In the genomic region with DNA sequence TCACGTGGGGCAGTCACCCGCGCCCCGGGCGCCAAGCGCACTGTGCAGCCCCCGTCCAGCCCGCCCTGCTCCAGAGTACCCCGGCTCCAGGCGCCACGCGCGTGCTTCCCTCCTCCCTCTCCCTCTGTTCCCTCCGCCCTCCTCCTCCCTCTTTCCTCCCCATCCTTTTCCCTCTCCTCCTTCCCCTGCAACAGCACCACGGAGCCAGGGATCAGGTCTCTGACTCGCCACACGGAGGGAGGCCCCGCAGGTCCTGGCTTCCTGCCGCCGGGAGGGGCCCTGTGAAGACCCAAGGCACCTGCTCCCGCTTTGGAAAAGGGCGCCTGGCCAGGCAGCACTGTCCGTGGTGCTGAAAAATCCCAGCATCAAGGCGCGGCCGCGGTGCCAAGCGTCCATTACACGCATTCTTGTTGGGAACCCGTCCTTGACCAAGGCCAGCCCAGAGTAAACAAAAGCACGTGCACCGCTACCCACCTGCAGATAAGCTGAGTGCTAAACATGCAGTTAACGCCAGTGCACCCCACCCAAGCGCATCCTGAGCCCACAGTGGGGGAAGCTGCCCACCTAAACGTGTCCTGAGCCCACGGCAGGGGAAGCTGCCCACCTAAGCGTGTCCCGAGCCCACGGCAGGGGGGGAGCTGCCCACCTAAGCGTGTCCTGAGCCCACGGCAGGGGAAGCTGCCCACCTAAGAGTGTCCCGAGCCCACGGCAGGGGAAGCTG, we compare ENCODE assay signal across 1 cellular context.
A peak's percentile ranks its signal among the peaks of the same experiment; 100 is the strongest.
TF ChIP-seq lines count a peak whose summit lies in the region.

No MANE protein-coding gene starts in this region.

TF ChIP-seq in HepG2, 621 proteins besides CTCF, POLR2A, EP300 and RAD21 (continued from another document and continues in another):
- TF ChIP-seq, protein P1, sequence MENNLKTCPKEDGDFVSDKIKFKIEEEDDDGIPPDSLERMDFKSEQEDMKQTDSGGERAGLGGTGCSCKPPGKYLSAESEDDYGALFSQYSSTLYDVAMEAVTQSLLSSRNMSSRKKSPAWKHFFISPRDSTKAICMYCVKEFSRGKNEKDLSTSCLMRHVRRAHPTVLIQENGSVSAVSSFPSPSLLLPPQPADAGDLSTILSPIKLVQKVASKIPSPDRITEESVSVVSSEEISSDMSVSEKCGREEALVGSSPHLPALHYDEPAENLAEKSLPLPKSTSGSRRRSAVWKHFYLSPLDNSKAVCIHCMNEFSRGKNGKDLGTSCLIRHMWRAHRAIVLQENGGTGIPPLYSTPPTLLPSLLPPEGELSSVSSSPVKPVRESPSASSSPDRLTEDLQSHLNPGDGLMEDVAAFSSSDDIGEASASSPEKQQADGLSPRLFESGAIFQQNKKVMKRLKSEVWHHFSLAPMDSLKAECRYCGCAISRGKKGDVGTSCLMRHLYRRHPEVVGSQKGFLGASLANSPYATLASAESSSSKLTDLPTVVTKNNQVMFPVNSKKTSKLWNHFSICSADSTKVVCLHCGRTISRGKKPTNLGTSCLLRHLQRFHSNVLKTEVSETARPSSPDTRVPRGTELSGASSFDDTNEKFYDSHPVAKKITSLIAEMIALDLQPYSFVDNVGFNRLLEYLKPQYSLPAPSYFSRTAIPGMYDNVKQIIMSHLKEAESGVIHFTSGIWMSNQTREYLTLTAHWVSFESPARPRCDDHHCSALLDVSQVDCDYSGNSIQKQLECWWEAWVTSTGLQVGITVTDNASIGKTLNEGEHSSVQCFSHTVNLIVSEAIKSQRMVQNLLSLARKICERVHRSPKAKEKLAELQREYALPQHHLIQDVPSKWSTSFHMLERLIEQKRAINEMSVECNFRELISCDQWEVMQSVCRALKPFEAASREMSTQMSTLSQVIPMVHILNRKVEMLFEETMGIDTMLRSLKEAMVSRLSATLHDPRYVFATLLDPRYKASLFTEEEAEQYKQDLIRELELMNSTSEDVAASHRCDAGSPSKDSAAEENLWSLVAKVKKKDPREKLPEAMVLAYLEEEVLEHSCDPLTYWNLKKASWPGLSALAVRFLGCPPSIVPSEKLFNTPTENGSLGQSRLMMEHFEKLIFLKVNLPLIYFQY (CRISPR knock-in tag; IDR thresholded peaks at IDR 0.05; ENCODE audit: borderline replicate concordance) = 0 out of 2 replicates have a peak, but pooled peaks have one; percentile 26
- no peak for TF ChIP-seq CREB1 (IDR thresholded peaks at IDR 0.05)
- TF ChIP-seq CREB1 (CRISPR knock-in tag; IDR thresholded peaks at IDR 0.05) = no peak
- 0 out of 2 replicates have a peak, but pooled peaks have one; percentile 42 for TF ChIP-seq SP4 (CRISPR knock-in tag; IDR thresholded peaks at IDR 0.05)
- TF ChIP-seq, protein P2, sequence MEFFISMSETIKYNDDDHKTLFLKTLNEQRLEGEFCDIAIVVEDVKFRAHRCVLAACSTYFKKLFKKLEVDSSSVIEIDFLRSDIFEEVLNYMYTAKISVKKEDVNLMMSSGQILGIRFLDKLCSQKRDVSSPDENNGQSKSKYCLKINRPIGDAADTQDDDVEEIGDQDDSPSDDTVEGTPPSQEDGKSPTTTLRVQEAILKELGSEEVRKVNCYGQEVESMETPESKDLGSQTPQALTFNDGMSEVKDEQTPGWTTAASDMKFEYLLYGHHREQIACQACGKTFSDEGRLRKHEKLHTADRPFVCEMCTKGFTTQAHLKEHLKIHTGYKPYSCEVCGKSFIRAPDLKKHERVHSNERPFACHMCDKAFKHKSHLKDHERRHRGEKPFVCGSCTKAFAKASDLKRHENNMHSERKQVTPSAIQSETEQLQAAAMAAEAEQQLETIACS (CRISPR knock-in tag; IDR thresholded peaks at IDR 0.05) = 0 out of 2 replicates have a peak, but pooled peaks have one; percentile 19
- TF ChIP-seq, protein P3, sequence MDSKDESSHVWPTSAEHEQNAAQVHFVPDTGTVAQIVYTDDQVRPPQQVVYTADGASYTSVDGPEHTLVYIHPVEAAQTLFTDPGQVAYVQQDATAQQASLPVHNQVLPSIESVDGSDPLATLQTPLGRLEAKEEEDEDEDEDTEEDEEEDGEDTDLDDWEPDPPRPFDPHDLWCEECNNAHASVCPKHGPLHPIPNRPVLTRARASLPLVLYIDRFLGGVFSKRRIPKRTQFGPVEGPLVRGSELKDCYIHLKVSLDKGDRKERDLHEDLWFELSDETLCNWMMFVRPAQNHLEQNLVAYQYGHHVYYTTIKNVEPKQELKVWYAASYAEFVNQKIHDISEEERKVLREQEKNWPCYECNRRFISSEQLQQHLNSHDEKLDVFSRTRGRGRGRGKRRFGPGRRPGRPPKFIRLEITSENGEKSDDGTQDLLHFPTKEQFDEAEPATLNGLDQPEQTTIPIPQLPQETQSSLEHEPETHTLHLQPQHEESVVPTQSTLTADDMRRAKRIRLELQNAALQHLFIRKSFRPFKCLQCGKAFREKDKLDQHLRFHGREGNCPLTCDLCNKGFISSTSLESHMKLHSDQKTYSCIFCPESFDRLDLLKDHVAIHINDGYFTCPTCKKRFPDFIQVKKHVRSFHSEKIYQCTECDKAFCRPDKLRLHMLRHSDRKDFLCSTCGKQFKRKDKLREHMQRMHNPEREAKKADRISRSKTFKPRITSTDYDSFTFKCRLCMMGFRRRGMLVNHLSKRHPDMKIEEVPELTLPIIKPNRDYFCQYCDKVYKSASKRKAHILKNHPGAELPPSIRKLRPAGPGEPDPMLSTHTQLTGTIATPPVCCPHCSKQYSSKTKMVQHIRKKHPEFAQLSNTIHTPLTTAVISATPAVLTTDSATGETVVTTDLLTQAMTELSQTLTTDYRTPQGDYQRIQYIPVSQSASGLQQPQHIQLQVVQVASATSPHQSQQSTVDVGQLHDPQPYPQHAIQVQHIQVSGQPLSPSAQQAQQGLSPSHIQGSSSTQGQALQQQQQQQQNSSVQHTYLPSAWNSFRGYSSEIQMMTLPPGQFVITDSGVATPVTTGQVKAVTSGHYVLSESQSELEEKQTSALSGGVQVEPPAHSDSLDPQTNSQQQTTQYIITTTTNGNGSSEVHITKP (CRISPR knock-in tag; IDR thresholded peaks at IDR 0.05; ENCODE audit: low read depth) = no peak
- TF ChIP-seq ZNF274 (CRISPR knock-in tag; IDR thresholded peaks at IDR 0.05) = no peak
- TF ChIP-seq HMG20A (CRISPR knock-in tag; IDR thresholded peaks at IDR 0.05; ENCODE audit: borderline replicate concordance) = peak; percentile 13; the same call in 1 of the 2 replicates
- no peak for TF ChIP-seq ZNF737 (CRISPR knock-in tag; IDR thresholded peaks at IDR 0.05; ENCODE audit: borderline replicate concordance)
- no peak for TF ChIP-seq ZNF674 (CRISPR knock-in tag; IDR thresholded peaks at IDR 0.05; ENCODE audit: low read depth)
- no peak; the same call in 1 of the 2 replicates for TF ChIP-seq ZNF615 (CRISPR knock-in tag; IDR thresholded peaks at IDR 0.05; ENCODE audit: borderline replicate concordance)
- no peak for TF ChIP-seq TOE1 (CRISPR knock-in tag; IDR thresholded peaks at IDR 0.05)
- peak; percentile 89 for TF ChIP-seq KLF6 (CRISPR knock-in tag; IDR thresholded peaks at IDR 0.05)
- no peak; the same call in 1 of the 2 replicates for TF ChIP-seq ZNF746 (CRISPR knock-in tag; IDR thresholded peaks at IDR 0.05)
- 0 out of 2 replicates have a peak, but pooled peaks have one; percentile 47 for TF ChIP-seq RXRB (CRISPR knock-in tag; IDR thresholded peaks at IDR 0.05; ENCODE audit: borderline replicate concordance)
- TF ChIP-seq, protein P4, sequence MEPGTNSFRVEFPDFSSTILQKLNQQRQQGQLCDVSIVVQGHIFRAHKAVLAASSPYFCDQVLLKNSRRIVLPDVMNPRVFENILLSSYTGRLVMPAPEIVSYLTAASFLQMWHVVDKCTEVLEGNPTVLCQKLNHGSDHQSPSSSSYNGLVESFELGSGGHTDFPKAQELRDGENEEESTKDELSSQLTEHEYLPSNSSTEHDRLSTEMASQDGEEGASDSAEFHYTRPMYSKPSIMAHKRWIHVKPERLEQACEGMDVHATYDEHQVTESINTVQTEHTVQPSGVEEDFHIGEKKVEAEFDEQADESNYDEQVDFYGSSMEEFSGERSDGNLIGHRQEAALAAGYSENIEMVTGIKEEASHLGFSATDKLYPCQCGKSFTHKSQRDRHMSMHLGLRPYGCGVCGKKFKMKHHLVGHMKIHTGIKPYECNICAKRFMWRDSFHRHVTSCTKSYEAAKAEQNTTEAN (CRISPR knock-in tag; conservative IDR thresholded peaks at IDR 0.05) = peak; percentile 88
- TF ChIP-seq, protein P5, sequence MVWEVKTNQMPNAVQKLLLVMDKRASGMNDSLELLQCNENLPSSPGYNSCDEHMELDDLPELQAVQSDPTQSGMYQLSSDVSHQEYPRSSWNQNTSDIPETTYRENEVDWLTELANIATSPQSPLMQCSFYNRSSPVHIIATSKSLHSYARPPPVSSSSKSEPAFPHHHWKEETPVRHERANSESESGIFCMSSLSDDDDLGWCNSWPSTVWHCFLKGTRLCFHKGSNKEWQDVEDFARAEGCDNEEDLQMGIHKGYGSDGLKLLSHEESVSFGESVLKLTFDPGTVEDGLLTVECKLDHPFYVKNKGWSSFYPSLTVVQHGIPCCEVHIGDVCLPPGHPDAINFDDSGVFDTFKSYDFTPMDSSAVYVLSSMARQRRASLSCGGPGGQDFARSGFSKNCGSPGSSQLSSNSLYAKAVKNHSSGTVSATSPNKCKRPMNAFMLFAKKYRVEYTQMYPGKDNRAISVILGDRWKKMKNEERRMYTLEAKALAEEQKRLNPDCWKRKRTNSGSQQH (CRISPR knock-in tag; IDR thresholded peaks at IDR 0.05; ENCODE audit: low read depth) = no peak
- TF ChIP-seq, protein P6, sequence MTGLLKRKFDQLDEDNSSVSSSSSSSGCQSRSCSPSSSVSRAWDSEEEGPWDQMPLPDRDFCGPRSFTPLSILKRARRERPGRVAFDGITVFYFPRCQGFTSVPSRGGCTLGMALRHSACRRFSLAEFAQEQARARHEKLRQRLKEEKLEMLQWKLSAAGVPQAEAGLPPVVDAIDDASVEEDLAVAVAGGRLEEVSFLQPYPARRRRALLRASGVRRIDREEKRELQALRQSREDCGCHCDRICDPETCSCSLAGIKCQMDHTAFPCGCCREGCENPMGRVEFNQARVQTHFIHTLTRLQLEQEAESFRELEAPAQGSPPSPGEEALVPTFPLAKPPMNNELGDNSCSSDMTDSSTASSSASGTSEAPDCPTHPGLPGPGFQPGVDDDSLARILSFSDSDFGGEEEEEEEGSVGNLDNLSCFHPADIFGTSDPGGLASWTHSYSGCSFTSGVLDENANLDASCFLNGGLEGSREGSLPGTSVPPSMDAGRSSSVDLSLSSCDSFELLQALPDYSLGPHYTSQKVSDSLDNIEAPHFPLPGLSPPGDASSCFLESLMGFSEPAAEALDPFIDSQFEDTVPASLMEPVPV (CRISPR knock-in tag; IDR thresholded peaks at IDR 0.05) = no peak
- TF ChIP-seq, protein P7, sequence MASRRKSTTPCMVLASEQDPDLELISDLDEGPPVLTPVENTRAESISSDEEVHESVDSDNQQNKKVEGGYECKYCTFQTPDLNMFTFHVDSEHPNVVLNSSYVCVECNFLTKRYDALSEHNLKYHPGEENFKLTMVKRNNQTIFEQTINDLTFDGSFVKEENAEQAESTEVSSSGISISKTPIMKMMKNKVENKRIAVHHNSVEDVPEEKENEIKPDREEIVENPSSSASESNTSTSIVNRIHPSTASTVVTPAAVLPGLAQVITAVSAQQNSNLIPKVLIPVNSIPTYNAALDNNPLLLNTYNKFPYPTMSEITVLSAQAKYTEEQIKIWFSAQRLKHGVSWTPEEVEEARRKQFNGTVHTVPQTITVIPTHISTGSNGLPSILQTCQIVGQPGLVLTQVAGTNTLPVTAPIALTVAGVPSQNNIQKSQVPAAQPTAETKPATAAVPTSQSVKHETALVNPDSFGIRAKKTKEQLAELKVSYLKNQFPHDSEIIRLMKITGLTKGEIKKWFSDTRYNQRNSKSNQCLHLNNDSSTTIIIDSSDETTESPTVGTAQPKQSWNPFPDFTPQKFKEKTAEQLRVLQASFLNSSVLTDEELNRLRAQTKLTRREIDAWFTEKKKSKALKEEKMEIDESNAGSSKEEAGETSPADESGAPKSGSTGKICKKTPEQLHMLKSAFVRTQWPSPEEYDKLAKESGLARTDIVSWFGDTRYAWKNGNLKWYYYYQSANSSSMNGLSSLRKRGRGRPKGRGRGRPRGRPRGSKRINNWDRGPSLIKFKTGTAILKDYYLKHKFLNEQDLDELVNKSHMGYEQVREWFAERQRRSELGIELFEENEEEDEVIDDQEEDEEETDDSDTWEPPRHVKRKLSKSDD (CRISPR knock-in tag; IDR thresholded peaks at IDR 0.05; ENCODE audit: low read depth) = 0 out of 2 replicates have a peak, but pooled peaks have one; percentile 67
- TF ChIP-seq MEF2D (CRISPR knock-in tag; IDR thresholded peaks at IDR 0.05) = 0 out of 2 replicates have a peak, but pooled peaks have one; percentile 30
- TF ChIP-seq ZNF790 (CRISPR knock-in tag; IDR thresholded peaks at IDR 0.05; ENCODE audit: borderline replicate concordance) = peak; percentile 61; the same call in 1 of the 2 replicates
- TF ChIP-seq, protein P8, sequence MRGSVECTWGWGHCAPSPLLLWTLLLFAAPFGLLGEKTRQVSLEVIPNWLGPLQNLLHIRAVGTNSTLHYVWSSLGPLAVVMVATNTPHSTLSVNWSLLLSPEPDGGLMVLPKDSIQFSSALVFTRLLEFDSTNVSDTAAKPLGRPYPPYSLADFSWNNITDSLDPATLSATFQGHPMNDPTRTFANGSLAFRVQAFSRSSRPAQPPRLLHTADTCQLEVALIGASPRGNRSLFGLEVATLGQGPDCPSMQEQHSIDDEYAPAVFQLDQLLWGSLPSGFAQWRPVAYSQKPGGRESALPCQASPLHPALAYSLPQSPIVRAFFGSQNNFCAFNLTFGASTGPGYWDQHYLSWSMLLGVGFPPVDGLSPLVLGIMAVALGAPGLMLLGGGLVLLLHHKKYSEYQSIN (CRISPR knock-in tag; IDR thresholded peaks at IDR 0.05; ENCODE audit: borderline replicate concordance) = no peak
- TF ChIP-seq SAP130 (CRISPR knock-in tag; IDR thresholded peaks at IDR 0.05; ENCODE audit: low read depth) = peak; percentile 64
- no peak for TF ChIP-seq JUND (CRISPR knock-in tag; IDR thresholded peaks at IDR 0.05)
- TF ChIP-seq ZNF264 (CRISPR knock-in tag; IDR thresholded peaks at IDR 0.05) = peak; percentile 90
- no peak for TF ChIP-seq SMAD1 (CRISPR knock-in tag; IDR thresholded peaks at IDR 0.05; ENCODE audit: borderline replicate concordance, low read depth)
- TF ChIP-seq GTF3A (CRISPR knock-in tag; conservative IDR thresholded peaks at IDR 0.05) = no peak
- TF ChIP-seq HNRNPL (IDR thresholded peaks at IDR 0.05; ENCODE audit: low read depth, low read length) = no peak
- no peak for TF ChIP-seq ZNF616 (CRISPR knock-in tag; IDR thresholded peaks at IDR 0.05; ENCODE audit: low read depth)
- peak; percentile 53; the same call in 1 of the 2 replicates for TF ChIP-seq ZNF235 (CRISPR knock-in tag; IDR thresholded peaks at IDR 0.05; ENCODE audit: borderline replicate concordance)
- TF ChIP-seq, protein P9, sequence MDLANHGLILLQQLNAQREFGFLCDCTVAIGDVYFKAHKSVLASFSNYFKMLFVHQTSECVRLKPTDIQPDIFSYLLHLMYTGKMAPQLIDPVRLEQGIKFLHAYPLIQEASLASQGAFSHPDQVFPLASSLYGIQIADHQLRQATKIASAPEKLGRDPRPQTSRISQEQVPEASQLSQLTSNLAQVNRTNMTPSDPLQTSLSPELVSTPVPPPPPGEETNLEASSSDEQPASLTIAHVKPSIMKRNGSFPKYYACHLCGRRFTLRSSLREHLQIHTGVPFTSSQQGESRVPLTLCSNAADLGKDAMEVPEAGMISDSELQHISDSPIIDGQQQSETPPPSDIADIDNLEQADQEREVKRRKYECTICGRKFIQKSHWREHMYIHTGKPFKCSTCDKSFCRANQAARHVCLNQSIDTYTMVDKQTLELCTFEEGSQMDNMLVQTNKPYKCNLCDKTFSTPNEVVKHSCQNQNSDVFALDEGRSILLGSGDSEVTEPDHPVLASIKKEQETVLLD (CRISPR knock-in tag; IDR thresholded peaks at IDR 0.05; ENCODE audit: low read depth) = no peak
